In genomic region chr6:46453756-46454316, GRCh38 we compare ENCODE assay signal across 19 cellular contexts. TPM values are rescaled to one million over a fixed set of nuclear protein-coding genes. Genes with fewer than 3 reads are reported as not detected.
DNase-seq lines count a peak whose midpoint lies in the region; ATAC-seq, FAIRE-seq and TF ChIP-seq lines count a peak whose summit lies in the region.
"Had no signal": no experiment of that assay in that cellular context is flagged by ENCODE, and none has a peak within 500 bp of the region (broad histone marks: within the 10 kb centered on the region; RNA-seq: fewer than 3 reads in every experiment).

No MANE protein-coding gene starts in this region.

- H3K9me3 Mint-ChIP-seq in astrocyte (ENCODE audit: unreplicated experiment) = peaks cover 3% of the 10 kb centered on the region

- H3K36me3 Mint-ChIP-seq in astrocyte (ENCODE audit: low read depth, unreplicated experiment) = peaks cover 2% of the 10 kb centered on the region
- H3K36me3 Mint-ChIP-seq: brain had no signal

- no peak overlapping the region for H3K27ac Mint-ChIP-seq in astrocyte (ENCODE audit: unreplicated experiment)
- H3K27ac Mint-ChIP-seq: brain, mesothelial cell of epicardium had no signal

- H3K9me3 ChIP-seq in astrocyte (ENCODE audit: insufficient read depth, low read depth, low read length) = no peaks in the 10 kb centered on the region
- H3K9me3 ChIP-seq: esophagus squamous epithelium had no signal

- peaks cover 15% of the 10 kb centered on the region for H3K4me1 Mint-ChIP-seq in astrocyte (ENCODE audit: low read depth, unreplicated experiment)

- ATAC-seq in omental fat pad (ENCODE audit: low FRiP score) = no peak
- ATAC-seq: stimulated activated naive CD8-positive, alpha-beta T cell treated with anti-CD3 and anti-CD28 coated beads, Interleukin-15, Interleukin-2, amounts not matched to agents 100 U/mL and 50 U/mL, for 24 hours had no signal

- no peaks in the 10 kb centered on the region for H3K79me2 ChIP-seq in astrocyte (ENCODE audit: insufficient read depth, low read length)

- peak overlapping the region; percentile 52 for H3K27ac ChIP-seq in astrocyte (ENCODE audit: low read depth, low read length)

- TF ChIP-seq CTCF in astrocyte (IDR thresholded peaks at IDR 0.05; ENCODE audit: insufficient read depth, low read depth, low read length) (no peak), foreskin fibroblast (IDR thresholded peaks at IDR 0.05; ENCODE audit: low read depth, low read length) (no peak), omental fat pad (IDR thresholded peaks at IDR 0.05) (no peak)

- H2AFZ ChIP-seq in astrocyte (ENCODE audit: low read depth, low read length) = no peak overlapping the region

- no peak overlapping the region for H3K4me3 Mint-ChIP-seq in astrocyte (ENCODE audit: unreplicated experiment)
- H3K4me3 Mint-ChIP-seq: brain, mesothelial cell of epicardium had no signal

- no peaks in the 10 kb centered on the region for H4K20me1 ChIP-seq in astrocyte (ENCODE audit: insufficient read depth, low read length)

- peak overlapping the region; percentile 7 for H3K9ac ChIP-seq in astrocyte (ENCODE audit: low read length)

- H3K36me3 ChIP-seq in astrocyte (ENCODE audit: insufficient read depth, low read length) = no peaks in the 10 kb centered on the region
- H3K36me3 ChIP-seq: esophagus squamous epithelium had no signal

- H3K4me3 ChIP-seq in astrocyte (ENCODE audit: insufficient read depth, low read depth, low read length) (no peak overlapping the region), foreskin fibroblast (ENCODE audit: low read depth in 1 of 2, low read length in 2 of 2) (peak overlapping the region in 1 of 2 donors; percentile 6)
- H3K4me3 ChIP-seq: esophagus squamous epithelium had no signal

- DNase-seq in AG08395 (ENCODE audit: low spot score) (peak; percentile 23), G401 (ENCODE audit: low spot score) (peak; percentile 56), astrocyte (ENCODE audit: low read depth) (peak; percentile 16), foreskin fibroblast (peak; percentile 66 to 88), NCI-H748 treated with DMSO at 0.1 percent for 48 hours (lab: John Stamatoyannopoulos, UW) (no peak), omental fat pad (ENCODE audit: low spot score) (no peak), ACHN (no peak)
- no peak for DNase-seq in effector CD8-positive, alpha-beta T cell (lab: John Stamatoyannopoulos, UW)
- DNase-seq: activated CD4-positive, alpha-beta T cell treated with anti-CD3 and anti-CD28 coated beads for 48 hours; activated CD8-positive, alpha-beta memory T cell treated with anti-CD3 and anti-CD28 coated beads, Interleukin-2, amount 50 U/mL, for 48 hours; AML-193; esophagus squamous epithelium; hypothalamus; NCI-H1048; NCI-H2107; NCI-H524 treated with DMSO at 0.1 percent for 48 hours; stimulated activated naive CD8-positive, alpha-beta T cell treated with anti-CD3 and anti-CD28 coated beads, Interleukin-15, Interleukin-2, amounts not matched to agents 100 U/mL and 50 U/mL, for 24 hours had no signal

- H3K27me3 ChIP-seq in astrocyte (ENCODE audit: insufficient read depth, low read length) = no peaks in the 10 kb centered on the region
- H3K27me3 ChIP-seq: esophagus squamous epithelium had no signal

- peak; percentile 23 for FAIRE-seq in astrocyte (lab: Jason Lieb, UNC)

- peak overlapping the region; percentile 66 for H3K4me2 ChIP-seq in astrocyte (ENCODE audit: low read length)

- no peaks in the 10 kb centered on the region for H3K27me3 Mint-ChIP-seq in astrocyte (ENCODE audit: low read depth, unreplicated experiment)

- peaks cover 10% of the 10 kb centered on the region for H3K4me1 ChIP-seq in astrocyte (ENCODE audit: insufficient read depth, low read length)

- in situ Hi-C loops in G401 (cut with HindIII; ENCODE audit: low sequenced_read_pairs) = no loop called here
- in situ Hi-C loops in ACHN (cut with HindIII; ENCODE audit: low pct_ligation_motif_present, low pct_unique_long_range_greater_than_20kb, low sequenced_read_pairs) = no loop called here

RNA-seq across cellular contexts. Expression of gene RCAN2, which starts 37.4 kb away (rescaled TPM):
- total RNA-seq in G401 (2014; rRNA removed; shearing (Covaris generic)) = not detected in 2 replicates
- total RNA-seq in astrocyte (9.9 and 10.6 TPM in 2 replicates), omental fat pad (1 to 10 TPM; 2.5 to 7.9 (median 3.7) TPM)

Comparison
In these comparisons a context has a peak if more than half of its experiments do, and no peak if none do; other contexts are left out.
1. DNase-seq: peak in AG08395 (single experiment), G401 (single experiment), astrocyte (single experiment) and foreskin fibroblast (2 of 2); none in NCI-H748 treated with DMSO at 0.1 percent for 48 hours (single experiment), omental fat pad (single experiment), ACHN (single experiment) and effector CD8-positive, alpha-beta T cell (single experiment).